Comparison of ENCODE assay signal across 1 cellular context in genomic region chr2:242054881-242055801, GRCh38.
TF ChIP-seq lines count a peak whose summit lies in the region.

No MANE protein-coding gene starts in this region.

TF ChIP-seq in IMR-90, 13 proteins besides CTCF, POLR2A, EP300 and RAD21:
- no peak for TF ChIP-seq RCOR1 (IDR thresholded peaks at IDR 0.05; ENCODE audit: insufficient replicate concordance, low read length)
